ENCODE assay signal across 9 cellular contexts in the genomic region with DNA sequence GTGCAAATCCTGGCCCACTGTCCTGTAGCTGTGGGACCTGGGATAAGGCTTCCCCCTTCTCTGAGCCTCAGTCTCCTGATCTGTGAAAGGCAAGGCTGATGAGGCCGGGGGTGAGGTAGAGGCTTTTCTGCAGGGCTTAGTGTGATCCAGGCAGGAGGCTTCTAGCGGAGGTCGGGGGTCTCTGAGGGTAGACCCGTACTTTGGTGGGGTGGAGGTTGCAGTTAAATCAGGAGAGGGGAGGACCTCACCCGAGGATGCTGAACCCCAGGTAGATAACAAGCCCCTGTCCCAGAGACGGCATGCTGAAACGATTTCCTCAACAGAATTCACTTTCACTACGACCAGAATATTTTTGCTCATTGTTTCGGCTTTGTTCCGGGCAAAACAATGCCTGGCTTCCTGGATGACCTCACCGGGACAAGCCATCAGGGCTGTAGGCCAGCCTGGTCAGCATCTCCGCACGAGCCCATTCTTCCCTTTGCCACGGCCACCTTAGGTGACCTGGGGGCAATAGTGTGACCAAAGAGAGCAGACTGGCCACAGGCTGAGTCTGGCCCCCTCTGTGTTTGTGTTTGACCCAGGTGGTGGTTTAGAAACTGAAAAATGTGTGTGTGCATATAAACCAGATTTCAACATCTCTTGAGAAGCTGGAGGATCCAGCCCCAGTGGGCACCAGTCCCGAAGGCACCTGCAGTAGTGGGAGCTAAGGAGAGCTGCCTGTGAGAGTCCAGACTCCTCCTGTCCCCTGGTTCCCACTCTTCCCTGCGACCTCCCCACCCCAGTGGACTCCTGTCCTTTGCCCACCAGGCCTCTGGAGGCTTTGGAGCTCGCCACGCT. TPM values are rescaled to one million over a fixed set of nuclear protein-coding genes. Genes with fewer than 3 reads are reported as not detected.
A peak's percentile ranks its signal among the peaks of the same experiment; 100 is the strongest.
DNase-seq lines count a peak whose midpoint lies in the region; ATAC-seq and TF ChIP-seq lines count a peak whose summit lies in the region.
"Had no signal": no experiment of that assay in that cellular context is flagged by ENCODE, and none has a peak within 500 bp of the region (broad histone marks: within the 10 kb centered on the region; RNA-seq: fewer than 3 reads in every experiment).

No MANE protein-coding gene starts in this region.

- H3K36me3 ChIP-seq in H7 (replicated peaks; ENCODE audit: control insufficient read depth, insufficient read depth, low read length) = peaks cover 2% of the 10 kb centered on the region
- H3K36me3 ChIP-seq: cardiac muscle cell had no signal

- peak overlapping the region; percentile 100 for H3K27ac Mint-ChIP-seq in central memory CD8-positive, alpha-beta T cell (ENCODE audit: low read depth)
- H3K27ac Mint-ChIP-seq in natural killer cell = peak overlapping the region; percentile 96 to 97

- H3K27me3 ChIP-seq in H7 (ENCODE audit: control insufficient read depth, insufficient read depth, low read length) = no peaks in the 10 kb centered on the region
- H3K27me3 ChIP-seq: cardiac muscle cell had no signal

- peak overlapping the region; percentile 75 for H3K4me3 Mint-ChIP-seq in central memory CD8-positive, alpha-beta T cell
- H3K4me3 Mint-ChIP-seq in natural killer cell = peak overlapping the region; percentile 81

- no peaks in the 10 kb centered on the region for H3K27me3 Mint-ChIP-seq in central memory CD8-positive, alpha-beta T cell
- no peaks in the 10 kb centered on the region for H3K27me3 Mint-ChIP-seq in natural killer cell (ENCODE audit: low read depth in 2 of 2)

- peaks cover 81% of the 10 kb centered on the region for H3K4me1 Mint-ChIP-seq in central memory CD8-positive, alpha-beta T cell
- peaks cover 70 to 74% of the 10 kb centered on the region in 2 donors for H3K4me1 Mint-ChIP-seq in natural killer cell

- H3K9me3 Mint-ChIP-seq in central memory CD8-positive, alpha-beta T cell = no peaks in the 10 kb centered on the region
- no peaks in the 10 kb centered on the region for H3K9me3 Mint-ChIP-seq in natural killer cell

- peaks cover 20% of the 10 kb centered on the region for H3K36me3 Mint-ChIP-seq in central memory CD8-positive, alpha-beta T cell (ENCODE audit: insufficient read depth)
- no peaks in the 10 kb centered on the region for H3K36me3 Mint-ChIP-seq in natural killer cell

- peak; percentile 81 for DNase-seq in AG08395 (ENCODE audit: low spot score)
- peak; percentile 46 for DNase-seq in H7
- DNase-seq in central memory CD8-positive, alpha-beta T cell (ENCODE audit: low spot score in 2 of 2) = no peak
- no peak for DNase-seq in natural killer cell
- DNase-seq in GM03348 (ENCODE audit: low spot score) = no peak
- no peak for DNase-seq in erythroblast (lab: John Stamatoyannopoulos, UW)

- intact Hi-C loops in natural killer cell (cut with micrococcal nuclease) = no loop called here

- no peak for TF ChIP-seq POLR2A in erythroblast (IDR thresholded peaks at IDR 0.05; ENCODE audit: low read length)

- no peak for ATAC-seq in central memory CD8-positive, alpha-beta T cell (replicated peaks; ENCODE audit: extremely low read depth, poor library complexity, severe bottlenecking)
- no peak for ATAC-seq in natural killer cell
- ATAC-seq in GM19463 (IDR thresholded peaks at IDR 0.05; ENCODE audit: unreplicated experiment) = no peak
- no peak for ATAC-seq in HG03460 (IDR thresholded peaks at IDR 0.05; ENCODE audit: unreplicated experiment)

- no peak overlapping the region for H3K4me3 ChIP-seq in H7 (ENCODE audit: insufficient read depth, low read depth, low read length)
- H3K4me3 ChIP-seq: cardiac muscle cell had no signal

- no peak for TF ChIP-seq CTCF in natural killer cell (IDR thresholded peaks at IDR 0.05)

RNA-seq across cellular contexts. Expression of a gene that starts 33.0 kb away (rescaled TPM):
- total RNA-seq in H7 (2014; rRNA removed; shearing (Covaris generic)) = 88.8 and 113 TPM in 2 replicates
- total RNA-seq in natural killer cell = 10 to 100 TPM; 43.7 to 55.4 (median 50.1) TPM

Comparison
In these comparisons a context has a peak if more than half of its experiments do, and no peak if none do; other contexts are left out.
1. DNase-seq: peak in AG08395 (single experiment) and H7 (single experiment); none in central memory CD8-positive, alpha-beta T cell (0 of 2), natural killer cell (single experiment), GM03348 (single experiment) and erythroblast (0 of 2).